Comparison of ENCODE assay signal across 8 cellular contexts in the genomic region with DNA sequence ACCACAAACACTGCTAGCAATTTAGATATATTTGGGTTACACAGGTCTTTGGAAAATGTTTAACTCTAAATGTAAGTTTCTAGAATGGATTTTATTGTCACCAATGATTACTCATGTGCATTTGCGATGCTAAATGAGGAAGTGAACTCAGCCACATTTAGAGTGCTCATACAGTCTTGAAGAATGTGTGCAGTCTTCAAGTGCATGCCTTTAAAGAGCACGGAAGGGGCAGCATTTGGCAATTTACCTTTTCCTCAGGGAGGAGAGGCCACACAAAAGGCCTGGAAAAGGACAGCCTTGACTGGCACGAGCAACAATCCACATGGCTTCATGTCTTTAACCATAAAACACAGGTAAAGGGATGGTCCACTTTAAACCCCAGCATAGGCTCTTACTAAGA.
A peak's percentile ranks its signal among the peaks of the same experiment; 100 is the strongest.
DNase-seq lines count a peak whose midpoint lies in the region; ATAC-seq lines count a peak whose summit lies in the region.

No MANE protein-coding gene starts in this region.

- no peak overlapping the region for H3K4me3 ChIP-seq in GM23248

- no peaks in the 10 kb centered on the region for H3K79me2 ChIP-seq in GM23248 (ENCODE audit: insufficient read depth)

- H3K36me3 ChIP-seq in GM23248 (ENCODE audit: low read depth), result no peaks in the 10 kb centered on the region

- H3K27ac ChIP-seq in GM23248, result peak overlapping the region; percentile 53
- H3K27ac ChIP-seq in epithelial cell of prostate, result peak overlapping the region; percentile 9

- no peaks in the 10 kb centered on the region for H3K27me3 ChIP-seq in GM23248 (replicated peaks; ENCODE audit: insufficient read depth)

- peak; percentile 79 for ATAC-seq in GM18502 (IDR thresholded peaks at IDR 0.05; ENCODE audit: poor library complexity, unreplicated experiment)

- H3K9me2 ChIP-seq in GM23248 (ENCODE audit: insufficient read depth), result no peaks in the 10 kb centered on the region

- H3K4me1 ChIP-seq in GM23248 (ENCODE audit: insufficient read depth), result peaks cover 65% of the 10 kb centered on the region

- peak overlapping the region; percentile 19 for H3K4me2 ChIP-seq in GM23248 (ENCODE audit: unreplicated experiment)

- H3K9ac ChIP-seq in GM23248, result no peak overlapping the region

- H3K9me3 ChIP-seq in GM23248 (ENCODE audit: low read depth), result no peaks in the 10 kb centered on the region

- peaks cover 48% of the 10 kb centered on the region for H3F3A ChIP-seq in GM23248 (ENCODE audit: insufficient read depth)

- peak overlapping the region; percentile 50 for H2AFZ ChIP-seq in GM23248

- 23 to 27% methylated on average over 3 of the region's 3 CpGs for WGBS in GM23248 (ENCODE audit: low coverage in 1 of 2, low lambda C conversion rate in 2 of 2, missing lambda C conversion rate in 2 of 2), 2 experiments

- H4K20me1 ChIP-seq in GM23248 (ENCODE audit: insufficient read depth), result no peaks in the 10 kb centered on the region

- DNase-seq in GM23248 (peak; percentile 63), M059J (ENCODE audit: low read depth) (peak; percentile 75), epithelial cell of prostate (ENCODE audit: low read depth, low spot score) (no peak), activated gamma-delta T cell (lab: John Stamatoyannopoulos, UW) (no peak), NCI-H1417 (lab: John Stamatoyannopoulos, UW) (no peak), cerebellar nuclear complex (lab: John Stamatoyannopoulos, UW) (no peak)
- no peak for DNase-seq in effector CD4-positive, alpha-beta T cell

- in situ Hi-C loops in GM23248 (cut with MboI), result no loop called here

Comparison
In these comparisons a context has a peak if more than half of its experiments do, and no peak if none do; other contexts are left out.
1. DNase-seq: peak in GM23248 (single experiment) and M059J (single experiment); none in epithelial cell of prostate (single experiment), effector CD4-positive, alpha-beta T cell (single experiment), activated gamma-delta T cell (single experiment), NCI-H1417 (0 of 3) and cerebellar nuclear complex (0 of 2).